10 cellular contexts compared by ENCODE assay signal in the genomic region with DNA sequence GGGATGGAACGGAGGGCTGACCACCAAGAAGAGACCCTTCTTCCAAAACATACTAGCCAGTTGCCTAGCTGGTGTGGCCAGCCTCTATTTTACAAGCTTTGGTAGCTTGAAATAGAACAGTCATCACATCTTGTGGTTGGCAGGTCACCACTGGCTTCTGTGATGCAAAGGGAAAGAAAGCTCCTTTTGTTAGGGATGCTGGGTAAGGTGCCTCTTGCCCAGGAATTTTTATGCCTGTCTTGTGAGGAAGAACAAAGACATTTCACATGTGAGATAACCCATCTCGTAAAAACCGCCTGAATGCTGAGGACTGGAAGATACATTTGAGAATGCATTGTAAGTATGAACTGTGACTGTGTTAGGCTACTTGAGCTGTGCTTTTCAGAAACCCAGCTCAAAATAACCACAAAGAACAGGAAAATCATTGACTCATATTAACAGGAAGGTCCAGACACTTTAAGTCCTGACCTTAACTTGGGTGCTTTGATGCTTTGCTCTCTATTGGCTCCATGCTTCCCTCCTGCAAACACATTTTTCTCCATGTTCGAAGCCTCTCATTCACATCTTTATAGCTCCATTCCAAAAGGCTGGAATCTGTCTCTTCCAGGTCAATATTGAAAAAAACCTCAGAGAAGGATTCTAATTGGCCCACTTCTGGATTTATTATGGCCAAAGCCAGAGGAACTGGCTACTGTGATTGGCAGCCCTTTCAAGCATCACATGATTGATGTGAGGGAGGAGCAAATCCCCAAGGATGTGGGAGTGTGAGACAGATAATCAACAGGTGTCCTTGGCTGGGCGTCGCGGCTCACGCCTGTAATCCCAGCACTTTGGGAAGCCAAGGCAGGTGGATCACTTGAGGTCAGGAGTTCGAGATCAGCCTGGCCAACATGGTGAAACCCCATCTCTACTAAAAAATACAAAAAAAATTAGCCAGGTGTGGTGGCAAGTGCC. TPM values are rescaled to one million over a fixed set of nuclear protein-coding genes. Genes with fewer than 3 reads are reported as not detected.
A peak's percentile ranks its signal among the peaks of the same experiment; 100 is the strongest.
DNase-seq lines count a peak whose midpoint lies in the region; ATAC-seq and TF ChIP-seq lines count a peak whose summit lies in the region.
"Had no signal": no experiment of that assay in that cellular context is flagged by ENCODE, and none has a peak within 500 bp of the region (broad histone marks: within the 10 kb centered on the region; RNA-seq: fewer than 3 reads in every experiment).

No MANE protein-coding gene starts in this region.

- H3K27ac ChIP-seq in left ventricle myocardium inferior (replicated peaks) = peak overlapping the region; percentile 93
- peak overlapping the region; percentile 91 to 93 for H3K27ac ChIP-seq in tibial artery
- H3K27ac ChIP-seq: HL-60 had no signal

- DNase-seq in activated T-cell treated with anti-CD3 and anti-CD28 coated beads, Interleukin-2, amount 50 U/mL, for 24 hours = peak; percentile 16
- no peak for DNase-seq in activated T-cell treated with anti-CD3 and anti-CD28 coated beads for 4 hours
- DNase-seq in T-helper 17 cell = no peak
- DNase-seq in left ventricle myocardium inferior = no peak
- no peak for DNase-seq in tibial artery
- DNase-seq in GDM1 (lab: John Stamatoyannopoulos, UW) = no peak
- no peak for DNase-seq in OCI-M2 (lab: John Stamatoyannopoulos, UW; ENCODE audit: unreplicated experiment)
- DNase-seq: DMS79 had no signal

- no peak overlapping the region for H3K4me3 Mint-ChIP-seq in activated T-cell treated with anti-CD3 and anti-CD28 coated beads, Interleukin-2, amount 50 U/mL, for 24 hours
- no peak overlapping the region for H3K4me3 Mint-ChIP-seq in T-helper 17 cell

- TF ChIP-seq CTCF in left ventricle myocardium inferior (IDR thresholded peaks at IDR 0.05; ENCODE audit: borderline replicate concordance) (no peak), tibial artery (IDR thresholded peaks at IDR 0.05) (no peak)

- ATAC-seq in T-helper 17 cell (no peak), HG02973 (IDR thresholded peaks at IDR 0.05; ENCODE audit: unreplicated experiment) (no peak)

- H3K27me3 Mint-ChIP-seq in activated T-cell treated with anti-CD3 and anti-CD28 coated beads, Interleukin-2, amount 50 U/mL, for 24 hours = no peaks in the 10 kb centered on the region
- H3K27me3 Mint-ChIP-seq in T-helper 17 cell = no peaks in the 10 kb centered on the region

- H3K9me3 Mint-ChIP-seq in activated T-cell treated with anti-CD3 and anti-CD28 coated beads, Interleukin-2, amount 50 U/mL, for 24 hours = no peaks in the 10 kb centered on the region

- H3K36me3 ChIP-seq in left ventricle myocardium inferior (peaks cover 12% of the 10 kb centered on the region), tibial artery (peaks cover 8 to 18% (median 17%) of the 10 kb centered on the region in 3 donors)

- intact Hi-C loops in left ventricle myocardium inferior (cut with micrococcal nuclease) (no loop called here), tibial artery (cut with DNase I; ENCODE audit: low total_unique reads) (loop anchor here (10.0 kb wide), 1 partner anchor 70 kb away; no protein-coding TSS in a partner anchor)

- H3K27me3 ChIP-seq in left ventricle myocardium inferior (ENCODE audit: low read depth) (no peaks in the 10 kb centered on the region), tibial artery (no peaks in the 10 kb centered on the region)

- peaks cover 95% of the 10 kb centered on the region for H3K4me1 ChIP-seq in left ventricle myocardium inferior
- peaks cover 10 to 100% (median 76%) of the 10 kb centered on the region in 4 donors for H3K4me1 ChIP-seq in tibial artery

- peaks cover 45% of the 10 kb centered on the region for H3K36me3 Mint-ChIP-seq in activated T-cell treated with anti-CD3 and anti-CD28 coated beads, Interleukin-2, amount 50 U/mL, for 24 hours (ENCODE audit: low read depth)
- H3K36me3 Mint-ChIP-seq in T-helper 17 cell (ENCODE audit: low read depth) = peaks cover 10% of the 10 kb centered on the region

- H3K9me3 ChIP-seq in T-helper 17 cell (ENCODE audit: control insufficient read depth, low read length, poor library complexity, severe bottlenecking) (no peaks in the 10 kb centered on the region), left ventricle myocardium inferior (replicated peaks) (no peaks in the 10 kb centered on the region), tibial artery (no peaks in the 10 kb centered on the region)

- H3K27ac Mint-ChIP-seq in activated T-cell treated with anti-CD3 and anti-CD28 coated beads, Interleukin-2, amount 50 U/mL, for 24 hours = peak overlapping the region; percentile 77
- peak overlapping the region; percentile 9 for H3K27ac Mint-ChIP-seq in T-helper 17 cell

- H3K4me3 ChIP-seq in left ventricle myocardium inferior (peak overlapping the region; percentile 26), tibial artery (peak overlapping the region in 1 of 2 donors; percentile 8)

- peaks cover 51% of the 10 kb centered on the region for H3K4me1 Mint-ChIP-seq in activated T-cell treated with anti-CD3 and anti-CD28 coated beads, Interleukin-2, amount 50 U/mL, for 24 hours (ENCODE audit: low read depth)
- H3K4me1 Mint-ChIP-seq in T-helper 17 cell = peaks cover 25% of the 10 kb centered on the region

RNA-seq across cellular contexts. Expression of gene MICAL2, which starts 53.9 kb away (rescaled TPM):
- total RNA-seq in T-helper 17 cell (10 to 100 TPM; 52.0 to 66.9 TPM), left ventricle myocardium inferior (85.0 TPM)
